13 cellular contexts compared by ENCODE assay signal in the genomic region with DNA sequence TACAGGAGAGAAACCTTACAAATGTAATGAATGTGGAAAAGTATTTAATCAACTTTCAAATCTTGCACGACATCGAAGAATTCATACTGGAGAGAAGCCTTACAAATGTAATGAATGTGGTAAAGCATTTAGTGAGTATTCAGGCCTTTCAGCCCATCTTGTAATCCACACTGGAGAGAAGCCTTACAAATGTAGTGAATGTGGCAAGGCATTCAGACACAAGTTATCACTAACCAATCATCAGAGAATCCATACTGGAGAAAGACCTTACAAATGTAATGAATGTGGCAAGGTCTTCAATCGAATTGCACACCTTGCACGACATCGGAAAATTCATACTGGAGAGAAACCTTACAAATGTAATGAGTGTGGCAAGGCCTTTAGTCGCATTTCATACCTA.
"Had no signal": no experiment of that assay in that cellular context is flagged by ENCODE, and none has a peak within 500 bp of the region (broad histone marks: within the 10 kb centered on the region; RNA-seq: fewer than 3 reads in every experiment).

No MANE protein-coding gene starts in this region.

- H3K27ac ChIP-seq: left ventricle myocardium inferior, parathyroid adenoma, SK-N-MC had no signal

- H3K4me3 ChIP-seq: left ventricle myocardium inferior, SK-N-MC had no signal

- H3K4me1 ChIP-seq: left ventricle myocardium inferior, parathyroid adenoma had no signal

- DNase-seq: activated B cell treated with CpG ODN at 0.5 μM for 24 hours; activated CD4-positive, alpha-beta T cell treated with anti-CD3 and anti-CD28 coated beads, Interleukin-2, amount 50 U/mL, for 1 hour; activated T-cell treated with anti-CD3 and anti-CD28 coated beads, Interleukin-2, amount 50 U/mL, for 1 hour; amniotic stem cell; islet precursor cell; left ventricle myocardium inferior; mesenchymal stem cell; small intestine; trophoblast cell had no signal

- H2AFZ ChIP-seq: parathyroid adenoma had no signal

- H3K9ac ChIP-seq: parathyroid adenoma had no signal

- ATAC-seq: esophagus mucosa; stimulated activated effector memory CD8-positive, alpha-beta T cell treated with anti-CD3 and anti-CD28 coated beads, Interleukin-12 subunit alpha, Interleukin-12 subunit beta, amount 100 ng/mL, for 72 hours had no signal

- H3K79me2 ChIP-seq: parathyroid adenoma had no signal
